13 cellular contexts compared by ENCODE assay signal in genomic region chr18:63775166-63775730, GRCh38. TPM values are rescaled to one million over a fixed set of nuclear protein-coding genes. Genes with fewer than 3 reads are reported as not detected.
DNase-seq lines count a peak whose midpoint lies in the region; TF ChIP-seq lines count a peak whose summit lies in the region.
"Had no signal": no experiment of that assay in that cellular context is flagged by ENCODE, and none has a peak within 500 bp of the region (broad histone marks: within the 10 kb centered on the region; RNA-seq: fewer than 3 reads in every experiment).

TSS of gene SERPINB7 (plus strand) at chr18:63775418. CDS start at chr18:63782373, 6,955 bp downstream.

- no peaks in the 10 kb centered on the region for H3K79me2 ChIP-seq in hepatocyte

- no peaks in the 10 kb centered on the region for H4K20me1 ChIP-seq in hepatocyte (ENCODE audit: insufficient read depth, poor library complexity, severe bottlenecking)

- H3K27me3 ChIP-seq in adipocyte (replicated peaks; ENCODE audit: control insufficient read depth, insufficient read depth, low read length): no peaks in the 10 kb centered on the region
- H3K27me3 ChIP-seq in hepatocyte: no peaks in the 10 kb centered on the region
- H3K27me3 ChIP-seq: ascending aorta, testis had no signal

- H3K4me2 ChIP-seq in hepatocyte: no peak within 1 kb of the TSS

- H3K4me3 ChIP-seq in adipocyte (ENCODE audit: low read length) (no peak within 1 kb of the TSS), hepatocyte (no peak within 1 kb of the TSS)
- H3K4me3 ChIP-seq: ascending aorta, testis had no signal

- H3K27ac ChIP-seq in hepatocyte: no peak within 1 kb of the TSS
- H3K27ac ChIP-seq: ascending aorta, testis had no signal

- no peaks in the 10 kb centered on the region for H3K9me2 ChIP-seq in hepatocyte (replicated peaks; ENCODE audit: insufficient read depth)

- H3K36me3 ChIP-seq in adipocyte (ENCODE audit: control insufficient read depth, insufficient read depth, low read length, severe bottlenecking) (no peaks in the 10 kb centered on the region), hepatocyte (replicated peaks; ENCODE audit: insufficient read depth, low read depth) (no peaks in the 10 kb centered on the region)
- H3K36me3 ChIP-seq: ascending aorta had no signal

- peak within 1 kb of the TSS; percentile 42 for H3K9ac ChIP-seq in adipocyte (ENCODE audit: low read length)

- peak within 1 kb of the TSS; percentile 82 for H3K4me3 Mint-ChIP-seq in HFFc6
- H3K4me3 Mint-ChIP-seq in activated T-helper 2 cell treated with anti-CD3 and anti-CD28 coated beads, Interferon-gamma antibody, Interleukin-2, Interleukin-4, amounts not matched to agents 10 μg/mL and 5 μg/mL and 100 μg/mL, durations not matched to agents 14 hours and 24 hours and 36 hours (ENCODE audit: low read depth): no peak within 1 kb of the TSS
- H3K4me3 Mint-ChIP-seq: endodermal cell had no signal

- H3K4me1 ChIP-seq in adipocyte (ENCODE audit: control insufficient read depth, insufficient read depth, low read length): peaks cover 19% of the 10 kb centered on the region
- H3K4me1 ChIP-seq in hepatocyte (ENCODE audit: insufficient read depth): no peaks in the 10 kb centered on the region
- H3K4me1 ChIP-seq: ascending aorta, testis had no signal

- TF ChIP-seq CTCF in HFFc6 (IDR thresholded peaks at IDR 0.05) (no peak), hepatocyte (IDR thresholded peaks at IDR 0.05; ENCODE audit: poor library complexity) (no peak)

- H3K27me3 Mint-ChIP-seq in HFFc6 (ENCODE audit: insufficient read depth): no peaks in the 10 kb centered on the region
- peaks cover 3% of the 10 kb centered on the region for H3K27me3 Mint-ChIP-seq in activated T-helper 2 cell treated with anti-CD3 and anti-CD28 coated beads, Interferon-gamma antibody, Interleukin-2, Interleukin-4, amounts not matched to agents 10 μg/mL and 5 μg/mL and 100 μg/mL, durations not matched to agents 14 hours and 24 hours and 36 hours (ENCODE audit: low read depth)

- H3K36me3 Mint-ChIP-seq in HFFc6 (ENCODE audit: low read depth): peaks cover 5% of the 10 kb centered on the region; the same call in 1 of the 2 replicates
- H3K36me3 Mint-ChIP-seq in activated T-helper 2 cell treated with anti-CD3 and anti-CD28 coated beads, Interferon-gamma antibody, Interleukin-2, Interleukin-4, amounts not matched to agents 10 μg/mL and 5 μg/mL and 100 μg/mL, durations not matched to agents 14 hours and 24 hours and 36 hours (ENCODE audit: low read depth): no peaks in the 10 kb centered on the region

- no peaks in the 10 kb centered on the region for H3K9me3 Mint-ChIP-seq in HFFc6
- H3K9me3 Mint-ChIP-seq in activated T-helper 2 cell treated with anti-CD3 and anti-CD28 coated beads, Interferon-gamma antibody, Interleukin-2, Interleukin-4, amounts not matched to agents 10 μg/mL and 5 μg/mL and 100 μg/mL, durations not matched to agents 14 hours and 24 hours and 36 hours: no peaks in the 10 kb centered on the region
- H3K9me3 Mint-ChIP-seq: endodermal cell had no signal

- no peak within 1 kb of the TSS for H2AFZ ChIP-seq in hepatocyte

- peaks cover 89% of the 10 kb centered on the region for H3K4me1 Mint-ChIP-seq in HFFc6 (ENCODE audit: low read depth)
- no peaks in the 10 kb centered on the region for H3K4me1 Mint-ChIP-seq in activated T-helper 2 cell treated with anti-CD3 and anti-CD28 coated beads, Interferon-gamma antibody, Interleukin-2, Interleukin-4, amounts not matched to agents 10 μg/mL and 5 μg/mL and 100 μg/mL, durations not matched to agents 14 hours and 24 hours and 36 hours (ENCODE audit: low read depth)
- H3K4me1 Mint-ChIP-seq: endodermal cell had no signal

- no peaks in the 10 kb centered on the region for H3K9me3 ChIP-seq in adipocyte (ENCODE audit: control insufficient read depth, low read length)
- no peaks in the 10 kb centered on the region for H3K9me3 ChIP-seq in hepatocyte (ENCODE audit: low read depth)
- H3K9me3 ChIP-seq: ascending aorta, testis had no signal

- DNase-seq in A172 (ENCODE audit: low spot score) (peak; percentile 74), HFFc6 (peak; percentile 88), adipocyte (ENCODE audit: low read depth) (peak; percentile 59), hepatocyte (ENCODE audit: low spot score) (peak; percentile 9), SKM-1 (lab: John Stamatoyannopoulos, UW; ENCODE audit: unreplicated experiment) (no peak), NCI-H82 (lab: John Stamatoyannopoulos, UW) (no peak)
- no peak for DNase-seq in activated CD4-positive, CD25-positive, alpha-beta regulatory T cell treated with anti-CD3 and anti-CD28 coated beads, Interleukin-2, amount 50 U/mL, for 72 hours
- no peak for DNase-seq in activated T-helper 2 cell treated with anti-CD3 and anti-CD28 coated beads, Interferon-gamma antibody, Interleukin-2, Interleukin-4, amounts not matched to agents 10 μg/mL and 5 μg/mL and 100 μg/mL, durations not matched to agents 14 hours and 24 hours and 36 hours (ENCODE audit: low spot score)
- DNase-seq: activated CD8-positive, alpha-beta memory T cell treated with anti-CD3 and anti-CD28 coated beads, Interleukin-2, amount 50 U/mL, for 48 hours; endodermal cell; Kasumi-1; testis had no signal

- WGBS in hepatocyte (ENCODE audit: low lambda C conversion rate, missing lambda C conversion rate): 64% methylated on average over 2 of the region's 2 CpGs

- intact Hi-C loops in activated T-helper 2 cell treated with anti-CD3 and anti-CD28 coated beads, Interferon-gamma antibody, Interleukin-2, Interleukin-4, amounts not matched to agents 10 μg/mL and 5 μg/mL and 100 μg/mL, durations not matched to agents 14 hours and 24 hours and 36 hours (cut with micrococcal nuclease): no loop called here

- peak within 1 kb of the TSS; percentile 85 for H3K27ac Mint-ChIP-seq in HFFc6
- H3K27ac Mint-ChIP-seq in activated T-helper 2 cell treated with anti-CD3 and anti-CD28 coated beads, Interferon-gamma antibody, Interleukin-2, Interleukin-4, amounts not matched to agents 10 μg/mL and 5 μg/mL and 100 μg/mL, durations not matched to agents 14 hours and 24 hours and 36 hours: no peak within 1 kb of the TSS
- H3K27ac Mint-ChIP-seq: endodermal cell had no signal

RNA-seq across cellular contexts. Expression of gene SERPINB7, which starts in this region (rescaled TPM):
- total RNA-seq in A172 (2014; rRNA removed; shearing (Covaris generic)): 5.6 and 8.9 TPM in 2 replicates
- total RNA-seq in HFFc6 (2021; fragmentation: NEBNext Ultra II Directional; extraction: Animal tissue kit (Norgen Biotek cat#: 25700)): 100 to 1,000 TPM; 149 to 397 (median 200) TPM
- 0.10 and 0.36 TPM in 2 replicates for total RNA-seq in hepatocyte
- polyA plus RNA-seq in hepatocyte: 0.77 and 1.9 TPM in 2 replicates
- not detected in 2 replicates for total RNA-seq in activated T-helper 2 cell treated with anti-CD3 and anti-CD28 coated beads, Interferon-gamma antibody, Interleukin-2, Interleukin-4, amounts not matched to agents 10 μg/mL and 5 μg/mL and 100 μg/mL, durations not matched to agents 14 hours and 24 hours and 36 hours
- total RNA-seq: ascending aorta, endodermal cell had no signal

Comparison
In these comparisons a context has a peak if more than half of its experiments do, and no peak if none do; other contexts are left out.
1. RNA of gene SERPINB7 (total RNA-seq): 149 to 397 TPM in HFFc6; 5.6 to 8.9 TPM in A172, 0.10 to 0.36 TPM in hepatocyte and not detected in activated T-helper 2 cell treated with anti-CD3 and anti-CD28 coated beads, Interferon-gamma antibody, Interleukin-2, Interleukin-4, amounts not matched to agents 10 μg/mL and 5 μg/mL and 100 μg/mL, durations not matched to agents 14 hours and 24 hours and 36 hours; every median in the first group is over 10 times any median in the second.
2. DNase-seq: peak in A172 (single experiment), HFFc6 (single experiment), adipocyte (single experiment) and hepatocyte (single experiment); none in SKM-1 (single experiment), activated CD4-positive, CD25-positive, alpha-beta regulatory T cell treated with anti-CD3 and anti-CD28 coated beads, Interleukin-2, amount 50 U/mL, for 72 hours (single experiment), NCI-H82 (single experiment) and activated T-helper 2 cell treated with anti-CD3 and anti-CD28 coated beads, Interferon-gamma antibody, Interleukin-2, Interleukin-4, amounts not matched to agents 10 μg/mL and 5 μg/mL and 100 μg/mL, durations not matched to agents 14 hours and 24 hours and 36 hours (single experiment).